Comparison of ENCODE assay signal across 27 cellular contexts in the genomic region with DNA sequence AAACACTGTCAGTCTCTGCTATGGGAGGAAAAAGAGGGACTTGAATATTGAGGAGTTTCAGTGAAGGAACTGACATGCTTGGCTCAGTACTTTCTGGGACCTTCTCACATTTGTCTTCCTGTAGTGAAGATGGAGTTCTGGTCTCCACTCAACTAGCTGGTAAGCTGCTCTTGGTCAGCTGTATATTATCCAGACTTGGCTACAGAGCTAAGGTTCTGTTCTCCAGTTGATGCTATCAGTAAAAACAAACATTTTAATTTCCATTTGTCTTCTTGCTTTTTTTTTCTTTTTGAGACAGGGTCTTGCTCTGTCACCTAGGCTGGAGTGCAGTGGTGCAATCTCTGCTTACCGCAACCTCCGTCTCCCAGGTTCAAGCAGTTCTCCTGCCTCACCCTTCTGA.
"Had no signal": no experiment of that assay in that cellular context is flagged by ENCODE, and none has a peak within 500 bp of the region (broad histone marks: within the 10 kb centered on the region; RNA-seq: fewer than 3 reads in every experiment).

No MANE protein-coding gene starts in this region.

- H3K9me3 Mint-ChIP-seq: activated B cell treated with CpG ODN at 0.5 μM for 24 hours; activated CD8-positive, alpha-beta T cell treated with anti-CD3 and anti-CD28 coated beads for 36 hours; activated T-cell treated with anti-CD3 and anti-CD28 coated beads, Interleukin-2, amount 50 U/mL, for 72 hours; naive B cell; neural crest cell; T-helper 1 cell treated with Interleukin-12 subunit alpha and Interleukin-12 subunit beta and Interleukin-4 antibody, amounts not matched to agents 30 μg/mL and 1 μg/mL, for 36 hours had no signal

- H3K9ac ChIP-seq: parathyroid adenoma had no signal

- H2AFZ ChIP-seq: parathyroid adenoma had no signal

- H3K27me3 ChIP-seq: colonic mucosa, spleen, suprapubic skin, tibial artery had no signal

- H3K27ac Mint-ChIP-seq: activated B cell treated with CpG ODN at 0.5 μM for 24 hours; activated CD8-positive, alpha-beta memory T cell treated with anti-CD3 and anti-CD28 coated beads, Interleukin-2, amount 10 ng/mL, durations not matched to agents 7 days and 5 days; activated CD8-positive, alpha-beta T cell treated with anti-CD3 and anti-CD28 coated beads for 36 hours; activated naive CD8-positive, alpha-beta T cell; T-helper 1 cell treated with Interleukin-12 subunit alpha and Interleukin-12 subunit beta and Interleukin-4 antibody, amounts not matched to agents 30 μg/mL and 1 μg/mL, for 36 hours had no signal

- ATAC-seq: activated CD8-positive, alpha-beta memory T cell treated with anti-CD3 and anti-CD28 coated beads, Interleukin-2, amount 10 ng/mL, durations not matched to agents 7 days and 5 days; activated CD8-positive, alpha-beta T cell treated with anti-CD3 and anti-CD28 coated beads for 36 hours; activated T-cell treated with anti-CD3 and anti-CD28 coated beads, Interleukin-2, amount 50 U/mL, for 72 hours; left cardiac atrium; left ventricle myocardium superior; right cardiac atrium had no signal

- H3K4me3 ChIP-seq: colonic mucosa, spleen, suprapubic skin, tibial artery had no signal

- H3K27me3 Mint-ChIP-seq: activated B cell treated with CpG ODN at 0.5 μM for 24 hours; activated CD8-positive, alpha-beta memory T cell treated with anti-CD3 and anti-CD28 coated beads, Interleukin-2, amount 10 ng/mL, durations not matched to agents 7 days and 5 days; activated CD8-positive, alpha-beta T cell treated with anti-CD3 and anti-CD28 coated beads for 36 hours; activated naive CD8-positive, alpha-beta T cell; naive B cell had no signal

- H3K4me3 Mint-ChIP-seq: activated B cell treated with CpG ODN at 0.5 μM for 24 hours; activated CD8-positive, alpha-beta memory T cell treated with anti-CD3 and anti-CD28 coated beads, Interleukin-2, amount 10 ng/mL, durations not matched to agents 7 days and 5 days; activated CD8-positive, alpha-beta T cell treated with anti-CD3 and anti-CD28 coated beads for 36 hours; activated naive CD8-positive, alpha-beta T cell; activated T-cell treated with anti-CD3 and anti-CD28 coated beads, Interleukin-2, amount 50 U/mL, for 72 hours; neural crest cell; T-helper 1 cell treated with Interleukin-12 subunit alpha and Interleukin-12 subunit beta and Interleukin-4 antibody, amounts not matched to agents 30 μg/mL and 1 μg/mL, for 36 hours had no signal

- H3K4me1 ChIP-seq: colonic mucosa, parathyroid adenoma had no signal

- H3K27ac ChIP-seq: colonic mucosa, parathyroid adenoma, spleen, suprapubic skin, tibial artery had no signal

- H3K36me3 ChIP-seq: colonic mucosa had no signal

- DNase-seq: activated B cell treated with CpG ODN at 0.5 μM for 24 hours; activated CD4-positive, alpha-beta T cell treated with anti-CD3 and anti-CD28 coated beads, Interleukin-2, amount 50 U/mL, for 1 hour; activated CD8-positive, alpha-beta memory T cell treated with anti-CD3 and anti-CD28 coated beads, Interleukin-2, amount 10 ng/mL, durations not matched to agents 7 days and 5 days; activated CD8-positive, alpha-beta T cell treated with anti-CD3 and anti-CD28 coated beads for 36 hours; activated effector memory CD4-positive, alpha-beta T cell treated with Interleukin-2 at 50 U/mL for 16 hours; activated naive CD4-positive, alpha-beta T cell treated with Interleukin-2 at 50 U/mL for 16 hours; activated T-cell treated with anti-CD3 and anti-CD28 coated beads for 4 hours; activated T-cell treated with anti-CD3 and anti-CD28 coated beads, Interleukin-2, amount 50 U/mL, for 72 hours; cerebellar nuclear complex; colonic mucosa; effector CD8-positive, alpha-beta T cell; hippocampal formation; left cardiac atrium; left ventricle myocardium superior; mammary epithelial cell; naive B cell; occipital lobe; right cardiac atrium; spleen; stimulated activated naive CD4-positive, alpha-beta T cell; T1000; tibial artery had no signal

- H3K9me3 ChIP-seq: colonic mucosa, spleen, suprapubic skin, tibial artery had no signal
